In genomic region chr16:30956601-30957455, GRCh38 we compare ENCODE assay signal across 8 cellular contexts. TPM values are rescaled to one million over a fixed set of nuclear protein-coding genes. Genes with fewer than 3 reads are reported as not detected.
DNase-seq lines count a peak whose midpoint lies in the region; ATAC-seq and TF ChIP-seq lines count a peak whose summit lies in the region.

No MANE protein-coding gene starts in this region.

- H3K4ac ChIP-seq in IMR-90 (ENCODE audit: low read depth, low read length), result peak overlapping the region; percentile 98

- peak overlapping the region; percentile 85 to 95 for H3K4me3 ChIP-seq in CD4-positive, alpha-beta memory T cell (ENCODE audit: low read length in 2 of 2)
- peak overlapping the region; percentile 61 for H3K4me3 ChIP-seq in IMR-90 (ENCODE audit: insufficient read depth, low read depth, low read length)
- peak overlapping the region; percentile 91 for H3K4me3 ChIP-seq in RWPE2 (ENCODE audit: severe bottlenecking)
- peak overlapping the region; percentile 93 for H3K4me3 ChIP-seq in fibroblast of villous mesenchyme (ENCODE audit: low read depth, low read length)
- H3K4me3 ChIP-seq in neural progenitor cell, result peak overlapping the region; percentile 98

- H2BK5ac ChIP-seq in IMR-90 (ENCODE audit: low read depth, low read length, poor library complexity, severe bottlenecking), result peak overlapping the region; percentile 89

- peak overlapping the region; percentile 92 for H3K27ac ChIP-seq in CD4-positive, alpha-beta memory T cell (ENCODE audit: low read depth, low read length)
- peak overlapping the region; percentile 93 for H3K27ac ChIP-seq in IMR-90 (ENCODE audit: insufficient read depth, low read length)
- H3K27ac ChIP-seq in RWPE2 (ENCODE audit: poor library complexity, severe bottlenecking), result peak overlapping the region; percentile 79
- H3K27ac ChIP-seq in neural progenitor cell, result peak overlapping the region; percentile 100

- intact Hi-C loops in CD4-positive, alpha-beta memory T cell (cut with micrococcal nuclease), result loop anchor here (1.0 to 10.0 kb wide), 9 partner anchors 8 to 908 kb away; partner anchors contain the start of genes ARMC5, CTF1, ORAI3 and STX4
- intact Hi-C loops in IMR-90 (cut with micrococcal nuclease), result loop anchor here (1.0 to 10.0 kb wide), 3 partner anchors 118 to 908 kb away; partner anchors contain the start of genes ZNF646 and ZNF668

- BruUV-seq in IMR-90 (replicated peaks; lab: Mats Ljungman, UMichigan), result no TSS peak

- H3K14ac ChIP-seq in IMR-90 (replicated peaks; ENCODE audit: low read depth, low read length), result peak overlapping the region; percentile 96

- H3K36me3 ChIP-seq in CD4-positive, alpha-beta memory T cell (ENCODE audit: insufficient read depth, low read length), result peaks cover 21% of the 10 kb centered on the region
- H3K36me3 ChIP-seq in IMR-90 (ENCODE audit: control insufficient read depth, insufficient read depth, low read length), result peaks cover 23% of the 10 kb centered on the region
- H3K36me3 ChIP-seq in RWPE2 (ENCODE audit: low read depth), result peaks cover 30% of the 10 kb centered on the region
- H3K36me3 ChIP-seq in neural progenitor cell, result peaks cover 9% of the 10 kb centered on the region

- no peak for TF ChIP-seq POLR2A in IMR-90 (IDR thresholded peaks at IDR 0.05; ENCODE audit: low read depth, low read length)

- ATAC-seq in IMR-90 (ENCODE audit: low read depth), result peak; percentile 73
- peak; percentile 71 for ATAC-seq in RWPE2 (ENCODE audit: low read depth)

- peaks cover 30% of the 10 kb centered on the region for H3K4me1 ChIP-seq in CD4-positive, alpha-beta memory T cell (ENCODE audit: insufficient read depth, low read length)
- H3K4me1 ChIP-seq in IMR-90 (ENCODE audit: control insufficient read depth, insufficient read depth, low read length), result peaks cover 6% of the 10 kb centered on the region
- no peaks in the 10 kb centered on the region for H3K4me1 ChIP-seq in RWPE2 (ENCODE audit: insufficient read depth, poor library complexity, severe bottlenecking)
- H3K4me1 ChIP-seq in neural progenitor cell, result peaks cover 5% of the 10 kb centered on the region

- peak overlapping the region; percentile 95 to 99 (median 96) for H3K4me3 Mint-ChIP-seq in CD4-positive, alpha-beta memory T cell
- peak overlapping the region; percentile 97 for H3K4me3 Mint-ChIP-seq in neural progenitor cell

- peaks cover 0 to 4% of the 10 kb centered on the region in 2 donors for H3K27me3 Mint-ChIP-seq in CD4-positive, alpha-beta memory T cell
- H3K27me3 Mint-ChIP-seq in neural progenitor cell (ENCODE audit: insufficient read depth, low read depth), result peaks cover 3% of the 10 kb centered on the region

- 23% methylated on average over 20 of the region's 42 CpGs; no CpG with 5 or more reads in 1 of the 2 experiments for WGBS in IMR-90 (ENCODE audit: extremely low coverage in 2 of 2, insufficient read length in 1 of 2), 2 experiments

- peak overlapping the region; percentile 94 for H2AK9ac ChIP-seq in IMR-90 (replicated peaks; ENCODE audit: low read depth, low read length, poor library complexity)

- H4K20me1 ChIP-seq in IMR-90 (ENCODE audit: insufficient read depth, low read length) (peaks cover 12% of the 10 kb centered on the region; the same call in 1 of the 2 replicates), neural progenitor cell (ENCODE audit: low read depth) (peaks cover 16% of the 10 kb centered on the region)

- no peak for TF ChIP-seq RAD21 in IMR-90 (IDR thresholded peaks at IDR 0.05; ENCODE audit: low read length)

- peak overlapping the region; percentile 6; the same call in 1 of the 2 replicates for H2BK20ac ChIP-seq in IMR-90 (ENCODE audit: low read depth, low read length)

- peaks cover 23% of the 10 kb centered on the region for H3K79me2 ChIP-seq in neural progenitor cell (ENCODE audit: low read depth)

- CTCF ChIA-PET in CD4-positive, alpha-beta memory T cell (lab: Charles Lee; ENCODE audit: partially characterized antibody), result interaction anchor here (5.9 kb wide), 1 partner anchor 15 kb away, joined by 65 read pairs; no protein-coding TSS in a partner anchor
- CTCF ChIA-PET in IMR-90 (lab: Yijun Ruan, JAX), result interaction anchor here (0.6 kb wide), 1 partner anchor 511 kb away, joined by 3 read pairs; no protein-coding TSS in a partner anchor

- H2AFZ ChIP-seq in IMR-90 (replicated peaks; ENCODE audit: low read length, poor library complexity) (peak overlapping the region; percentile 99), neural progenitor cell (replicated peaks) (peak overlapping the region; percentile 100)

- no peaks in the 10 kb centered on the region for H3K9me3 ChIP-seq in CD4-positive, alpha-beta memory T cell (ENCODE audit: control insufficient read depth in 1 of 2, low read length in 2 of 2)
- H3K9me3 ChIP-seq in IMR-90 (ENCODE audit: control insufficient read depth, insufficient read depth, low read length), result no peaks in the 10 kb centered on the region
- no peaks in the 10 kb centered on the region for H3K9me3 ChIP-seq in RWPE2 (ENCODE audit: severe bottlenecking)
- no peaks in the 10 kb centered on the region for H3K9me3 ChIP-seq in neural progenitor cell (ENCODE audit: low read depth)

- dilution Hi-C loops in IMR-90 (cut with HindIII; ENCODE audit: low sequenced_read_pairs, unreplicated experiment), result no loop called here

- H3F3A ChIP-seq in neural progenitor cell (ENCODE audit: low read depth), result peaks cover 47% of the 10 kb centered on the region

- H3K9ac ChIP-seq in IMR-90 (ENCODE audit: low read depth, low read length), result peak overlapping the region; percentile 95
- peak overlapping the region; percentile 100 for H3K9ac ChIP-seq in neural progenitor cell

- in situ Hi-C loops in IMR-90 (cut with MboI; ENCODE audit: low sequenced_read_pairs), result no loop called here

- no peak for TF ChIP-seq CTCF in GM20000 (IDR thresholded peaks at IDR 0.05; ENCODE audit: extremely low read depth, missing control alignments)
- 0 out of 2 replicates have a peak, but pooled peaks have one; percentile 24 for TF ChIP-seq CTCF in IMR-90 (conservative IDR thresholded peaks at IDR 0.05; ENCODE audit: low read depth, low read length)
- peak; percentile 38 for TF ChIP-seq CTCF in RWPE2 (IDR thresholded peaks at IDR 0.05; ENCODE audit: poor library complexity, severe bottlenecking)
- TF ChIP-seq CTCF in fibroblast of villous mesenchyme (IDR thresholded peaks at IDR 0.05; ENCODE audit: insufficient read depth, low read depth, low read length), result peak; percentile 32
- peak; percentile 44 for TF ChIP-seq CTCF in neural progenitor cell (IDR thresholded peaks at IDR 0.05)

- peaks cover 33 to 40% of the 10 kb centered on the region in 2 experiments for H3K79me1 ChIP-seq in IMR-90 (ENCODE audit: low read depth in 1 of 2, low read length in 2 of 2)

- peak overlapping the region; percentile 94; the same call in 1 of the 2 replicates for H3K23ac ChIP-seq in IMR-90 (ENCODE audit: low read depth, low read length)

- peaks cover 0 to 4% (median 0%) of the 10 kb centered on the region in 8 donors for H3K9me3 Mint-ChIP-seq in CD4-positive, alpha-beta memory T cell
- no peaks in the 10 kb centered on the region for H3K9me3 Mint-ChIP-seq in neural progenitor cell

- POLR2A ChIA-PET in CD4-positive, alpha-beta memory T cell (lab: Charles Lee; ENCODE audit: partially characterized antibody), result interaction anchor here (0.6 to 2.5 kb wide), 14 partner anchors 9 to 913 kb away, joined by 3 to 16 read pairs (median 4); partner anchors contain the start of genes ARMC5, FUS, KAT8 and STX4
- POLR2A ChIA-PET in IMR-90 (lab: Charles Lee; ENCODE audit: unreplicated experiment), result no interaction called here

- peak overlapping the region; percentile 81 for H4K5ac ChIP-seq in IMR-90 (ENCODE audit: low read depth, low read length)

- no peaks in the 10 kb centered on the region; the same call in 1 of the 2 replicates for H3K9me1 ChIP-seq in IMR-90 (ENCODE audit: insufficient read depth, low read length)

- peak overlapping the region; percentile 92 for H4K91ac ChIP-seq in IMR-90 (ENCODE audit: insufficient read depth, low read depth, low read length)

- peak; percentile 73 to 87 (median 78) for DNase-seq in CD4-positive, alpha-beta memory T cell
- DNase-seq in GM20000 (ENCODE audit: low spot score) (peak; percentile 91), IMR-90 (peak; percentile 81), RWPE2 (ENCODE audit: low spot score) (peak; percentile 92), fibroblast of villous mesenchyme (ENCODE audit: low read depth) (peak; percentile 89), neural progenitor cell (ENCODE audit: low spot score) (peak; percentile 89), stromal cell of bone marrow (ENCODE audit: low read depth) (peak; percentile 69)
- peak; percentile 96 for DNase-seq in activated effector memory CD4-positive, alpha-beta T cell treated with anti-CD3 and anti-CD28 coated beads, Interleukin-2, amount 50 U/mL, for 16 hours

- H3K4me1 Mint-ChIP-seq in CD4-positive, alpha-beta memory T cell, result peaks cover 13 to 44% (median 31%) of the 10 kb centered on the region in 4 donors
- peaks cover 14% of the 10 kb centered on the region for H3K4me1 Mint-ChIP-seq in neural progenitor cell

- peak overlapping the region; percentile 66 for H3K18ac ChIP-seq in IMR-90 (ENCODE audit: low read depth, low read length)

- H2BK120ac ChIP-seq in IMR-90 (ENCODE audit: low read depth, low read length), result peak overlapping the region; percentile 89

- peak overlapping the region; percentile 88; the same call in 1 of the 3 replicates for H2BK15ac ChIP-seq in IMR-90 (ENCODE audit: low read depth, low read length)

- peak overlapping the region; percentile 68; the same call in 1 of the 2 replicates for H2AK5ac ChIP-seq in IMR-90 (ENCODE audit: low read depth, low read length)

- H3K27me3 ChIP-seq in CD4-positive, alpha-beta memory T cell (ENCODE audit: insufficient read depth, low read length), result no peaks in the 10 kb centered on the region
- H3K27me3 ChIP-seq in IMR-90 (ENCODE audit: control insufficient read depth, insufficient read depth, low read length) (no peaks in the 10 kb centered on the region), RWPE2 (ENCODE audit: insufficient read depth, poor library complexity, severe bottlenecking) (no peaks in the 10 kb centered on the region), neural progenitor cell (no peaks in the 10 kb centered on the region)

- peak overlapping the region; percentile 99 for H3K56ac ChIP-seq in IMR-90 (ENCODE audit: extremely low read depth, insufficient read depth, low read length)

- H3K36me3 Mint-ChIP-seq in CD4-positive, alpha-beta memory T cell, result peaks cover 18 to 39% of the 10 kb centered on the region in 2 donors
- peaks cover 9% of the 10 kb centered on the region for H3K36me3 Mint-ChIP-seq in neural progenitor cell

- H3K27ac Mint-ChIP-seq in CD4-positive, alpha-beta memory T cell, result peak overlapping the region; percentile 98 to 100 (median 99)
- peak overlapping the region; percentile 100 for H3K27ac Mint-ChIP-seq in neural progenitor cell

- H3K4me2 ChIP-seq in IMR-90 (ENCODE audit: low read depth, low read length), result peak overlapping the region; percentile 73
- peak overlapping the region; percentile 83 for H3K4me2 ChIP-seq in neural progenitor cell

- peak overlapping the region; percentile 95 to 98 for H4K8ac ChIP-seq in IMR-90 (ENCODE audit: low read depth in 2 of 2, low read length in 2 of 2)

RNA-seq across cellular contexts. Expression of gene SETD1A, which starts 0.7 kb away (rescaled TPM):
- total RNA-seq in CD4-positive, alpha-beta memory T cell, result 10 to 100 TPM; 32.1 to 33.2 TPM
- 1 to 10 TPM in 1 of 2 donors, not detected in 1; 5.6 TPM for polyA plus RNA-seq in CD4-positive, alpha-beta memory T cell
- total RNA-seq in IMR-90 (2012; rRNA removed) (0.54 and 0.56 TPM in 2 replicates), fibroblast of villous mesenchyme (3.5 and 8.1 TPM in 2 replicates), neural progenitor cell (ENCODE audit: low replicate concordance) (3.2 and 5.8 TPM in 2 replicates)
- 5.8 and 6.5 TPM in 2 replicates for polyA plus RNA-seq in IMR-90 (2012; rRNA removed)
- 3.3 and 4.8 TPM in 2 replicates for polyA plus RNA-seq in IMR-90 (2012; cell fraction: cytosol; rRNA removed)
- polyA plus RNA-seq in IMR-90 (2012; cell fraction: nucleus; rRNA removed; ENCODE audit: low replicate concordance), result 16.4 and 29.7 TPM in 2 replicates

RNA-seq across cellular contexts. Expression of gene ORAI3, which starts 8.0 kb away (rescaled TPM):
- total RNA-seq in CD4-positive, alpha-beta memory T cell, result 10 to 100 TPM; 19.3 to 22.0 TPM
- 10 to 100 TPM; 16.2 to 17.5 TPM for polyA plus RNA-seq in CD4-positive, alpha-beta memory T cell
- total RNA-seq in IMR-90 (2012; rRNA removed), result 6.8 and 6.9 TPM in 2 replicates
- polyA plus RNA-seq in IMR-90 (2012; rRNA removed), result 16.9 TPM in 2 replicates
- 16.1 and 29.4 TPM in 2 replicates for polyA plus RNA-seq in IMR-90 (2012; cell fraction: cytosol; rRNA removed)
- polyA plus RNA-seq in IMR-90 (2012; cell fraction: nucleus; rRNA removed; ENCODE audit: low replicate concordance), result 12.4 and 15.2 TPM in 2 replicates
- total RNA-seq in fibroblast of villous mesenchyme, result 43.6 and 45.7 TPM in 2 replicates
- 10.2 and 20.1 TPM in 2 replicates for total RNA-seq in neural progenitor cell (ENCODE audit: low replicate concordance)

RNA-seq across cellular contexts. Expression of gene HSD3B7, which starts 28.2 kb away (rescaled TPM):
- 1 to 10 TPM; 3.6 to 4.3 TPM for total RNA-seq in CD4-positive, alpha-beta memory T cell
- polyA plus RNA-seq in CD4-positive, alpha-beta memory T cell, result 1 to 10 TPM in 1 of 2 donors, under 1 TPM in 1; 0.08 to 1.2 TPM
- 9.4 and 11.3 TPM in 2 replicates for total RNA-seq in IMR-90 (2012; rRNA removed)
- 8.5 and 9.3 TPM in 2 replicates for polyA plus RNA-seq in IMR-90 (2012; rRNA removed)
- 9.7 and 12.6 TPM in 2 replicates for polyA plus RNA-seq in IMR-90 (2012; cell fraction: cytosol; rRNA removed)
- polyA plus RNA-seq in IMR-90 (2012; cell fraction: nucleus; rRNA removed; ENCODE audit: low replicate concordance), result 10.7 and 21.0 TPM in 2 replicates
- 24.8 and 26.8 TPM in 2 replicates for total RNA-seq in fibroblast of villous mesenchyme
- total RNA-seq in neural progenitor cell (ENCODE audit: low replicate concordance), result 1.4 and 2.9 TPM in 2 replicates

RNA-seq across cellular contexts. Expression of gene FBXL19, which starts 33.5 kb away (rescaled TPM):
- 10 to 100 TPM; 15.6 to 15.8 TPM for total RNA-seq in CD4-positive, alpha-beta memory T cell
- polyA plus RNA-seq in CD4-positive, alpha-beta memory T cell, result under 1 TPM in 1 of 2 donors, not detected in 1; 0.16 TPM
- total RNA-seq in IMR-90 (2012; rRNA removed) (5.0 and 5.8 TPM in 2 replicates), fibroblast of villous mesenchyme (26.8 and 29.3 TPM in 2 replicates), neural progenitor cell (ENCODE audit: low replicate concordance) (9.2 and 76.7 TPM in 2 replicates)
- 13.8 and 19.6 TPM in 2 replicates for polyA plus RNA-seq in IMR-90 (2012; rRNA removed)
- polyA plus RNA-seq in IMR-90 (2012; cell fraction: cytosol; rRNA removed), result 14.1 and 16.6 TPM in 2 replicates
- 29.8 and 57.4 TPM in 2 replicates for polyA plus RNA-seq in IMR-90 (2012; cell fraction: nucleus; rRNA removed; ENCODE audit: low replicate concordance)

RNA-seq across cellular contexts. Expression of gene STX1B, which starts 53.6 kb away (rescaled TPM):
- 1 to 10 TPM; 1.5 to 2.4 TPM for total RNA-seq in CD4-positive, alpha-beta memory T cell
- not detected for polyA plus RNA-seq in CD4-positive, alpha-beta memory T cell
- 3.9 TPM in 2 replicates for total RNA-seq in IMR-90 (2012; rRNA removed)
- polyA plus RNA-seq in IMR-90 (2012; rRNA removed), result 11.4 and 14.9 TPM in 2 replicates
- polyA plus RNA-seq in IMR-90 (2012; cell fraction: cytosol; rRNA removed), result 3.8 and 4.4 TPM in 2 replicates
- 152 and 177 TPM in 2 replicates for polyA plus RNA-seq in IMR-90 (2012; cell fraction: nucleus; rRNA removed; ENCODE audit: low replicate concordance)
- 2.2 and 2.6 TPM in 2 replicates for total RNA-seq in fibroblast of villous mesenchyme
- 6.6 and 7.3 TPM in 2 replicates for total RNA-seq in neural progenitor cell (ENCODE audit: low replicate concordance)

Comparison
In these comparisons a context has a peak if more than half of its experiments do, and no peak if none do; other contexts are left out.
1. Peak in every context shown above with its lines: DNase-seq, ATAC-seq, H3K4me3 ChIP-seq and H3K27ac ChIP-seq.